ENCODE assay signal across 33 cellular contexts in genomic region chr9:82729141-82729540, GRCh38.
DNase-seq lines count a peak whose midpoint lies in the region; ATAC-seq, FAIRE-seq and TF ChIP-seq lines count a peak whose summit lies in the region.
"Had no signal": no experiment of that assay in that cellular context is flagged by ENCODE, and none has a peak within 500 bp of the region (broad histone marks: within the 10 kb centered on the region; RNA-seq: fewer than 3 reads in every experiment).

No MANE protein-coding gene starts in this region.

- H3K14ac ChIP-seq in IMR-90 (replicated peaks; ENCODE audit: low read depth, low read length), result no peak overlapping the region

- POLR2A ChIA-PET in HepG2 (lab: Yijun Ruan, JAX) (no interaction called here), A549 (lab: Yijun Ruan, JAX) (no interaction called here), IMR-90 (lab: Charles Lee; ENCODE audit: unreplicated experiment) (no interaction called here)
- POLR2A ChIA-PET in CD4-positive, alpha-beta memory T cell (lab: Charles Lee; ENCODE audit: partially characterized antibody), result no interaction called here

- WGBS in HepG2 (ENCODE audit: low lambda C conversion rate), result 50% methylated on average over 6 of the region's 6 CpGs
- WGBS in right lobe of liver (ENCODE audit: insufficient coverage, low coverage, low lambda C conversion rate, missing lambda C conversion rate), result 71% methylated on average over 5 of the region's 6 CpGs
- WGBS in A549 (ENCODE audit: missing lambda C conversion rate), result 56% methylated on average over 6 of the region's 6 CpGs
- WGBS in IMR-90 (ENCODE audit: extremely low coverage in 2 of 2, insufficient read length in 1 of 2), 2 experiments, result no CpG with 5 or more reads among the region's 6 CpGs

- no peak overlapping the region for H2AK5ac ChIP-seq in IMR-90 (ENCODE audit: low read depth, low read length)

- H2BK120ac ChIP-seq in IMR-90 (ENCODE audit: low read depth, low read length), result no peak overlapping the region

- H4K20me1 ChIP-seq in HepG2 (ENCODE audit: insufficient read depth, low read length) (no peaks in the 10 kb centered on the region), IMR-90 (ENCODE audit: insufficient read depth, low read length) (no peaks in the 10 kb centered on the region)
- H4K20me1 ChIP-seq: BLaER1; BLaER1 treated with 17β-estradiol and CSF1 and Interleukin-3, amounts not matched to agents 10 nM and 100 nM had no signal

- H2BK20ac ChIP-seq in IMR-90 (ENCODE audit: low read depth, low read length), result no peak overlapping the region

- no peak overlapping the region for H3K4me3 ChIP-seq in HepG2 (replicated peaks in 1 of 3; ENCODE audit: insufficient read depth in 1 of 3, low read depth in 2 of 3, low read length in 3 of 3)
- H3K4me3 ChIP-seq in right lobe of liver, result no peak overlapping the region
- no peak overlapping the region for H3K4me3 ChIP-seq in A549
- no peak overlapping the region for H3K4me3 ChIP-seq in IMR-90 (ENCODE audit: insufficient read depth, low read depth, low read length)
- H3K4me3 ChIP-seq in CD4-positive, alpha-beta memory T cell (ENCODE audit: low read length in 2 of 2), result no peak overlapping the region
- H3K4me3 ChIP-seq: BLaER1; BLaER1 treated with 17β-estradiol and CSF1 and Interleukin-3, amounts not matched to agents 10 nM and 100 nM had no signal

- H4K5ac ChIP-seq in IMR-90 (ENCODE audit: low read depth, low read length), result no peak overlapping the region

- TF ChIP-seq CTCF in HepG2 (CRISPR knock-in tag; IDR thresholded peaks at IDR 0.05) (no peak), right lobe of liver (IDR thresholded peaks at IDR 0.05) (no peak), A549 (IDR thresholded peaks at IDR 0.05) (no peak), IMR-90 (conservative IDR thresholded peaks at IDR 0.05; ENCODE audit: low read depth, low read length) (no peak)

- no peak overlapping the region for H4K91ac ChIP-seq in IMR-90 (ENCODE audit: insufficient read depth, low read depth, low read length)

- no peak overlapping the region for H3K56ac ChIP-seq in IMR-90 (ENCODE audit: extremely low read depth, insufficient read depth, low read length)

- H3K27ac ChIP-seq in HepG2 (ENCODE audit: extremely low read length, insufficient read depth, low read length) (no peak overlapping the region), right lobe of liver (no peak overlapping the region), A549 (no peak overlapping the region), IMR-90 (ENCODE audit: insufficient read depth, low read length) (no peak overlapping the region)
- H3K27ac ChIP-seq in CD4-positive, alpha-beta memory T cell (ENCODE audit: low read depth, low read length), result no peak overlapping the region
- H3K27ac ChIP-seq: 22Rv1; BLaER1; BLaER1 treated with 17β-estradiol and CSF1 and Interleukin-3, amounts not matched to agents 10 nM and 100 nM; C4-2B had no signal

- H3K4ac ChIP-seq in IMR-90 (ENCODE audit: low read depth, low read length), result no peak overlapping the region

- CTCF ChIA-PET in HepG2 (lab: Yijun Ruan, JAX; ENCODE audit: low intra/inter-chr PET ratio, low total read pairs) (no interaction called here), A549 (lab: Yijun Ruan, JAX) (no interaction called here), IMR-90 (lab: Yijun Ruan, JAX) (no interaction called here)
- CTCF ChIA-PET in CD4-positive, alpha-beta memory T cell (lab: Charles Lee; ENCODE audit: partially characterized antibody), result no interaction called here

- H3K4me2 ChIP-seq in HepG2 (ENCODE audit: low read depth, low read length), result no peak overlapping the region
- H3K4me2 ChIP-seq in A549, result no peak overlapping the region
- H3K4me2 ChIP-seq in IMR-90 (ENCODE audit: low read depth, low read length), result no peak overlapping the region
- H3K4me2 ChIP-seq: BLaER1; BLaER1 treated with 17β-estradiol and CSF1 and Interleukin-3, amounts not matched to agents 10 nM and 100 nM had no signal

- H3K4me1 Mint-ChIP-seq in CD4-positive, alpha-beta memory T cell, result no peaks in the 10 kb centered on the region
- H3K4me1 Mint-ChIP-seq: B cell; CD4-positive, CD25-positive, alpha-beta regulatory T cell; CD8-positive, alpha-beta memory T cell had no signal

- H3K36me3 ChIP-seq in HepG2 (replicated peaks in 1 of 2; ENCODE audit: control insufficient read depth in 1 of 2, insufficient read depth in 2 of 2, low read length in 2 of 2) (no peaks in the 10 kb centered on the region), right lobe of liver (no peaks in the 10 kb centered on the region), IMR-90 (ENCODE audit: control insufficient read depth, insufficient read depth, low read length) (no peaks in the 10 kb centered on the region)
- no peaks in the 10 kb centered on the region for H3K36me3 ChIP-seq in CD4-positive, alpha-beta memory T cell (ENCODE audit: insufficient read depth, low read length)
- H3K36me3 ChIP-seq: BE2C; BLaER1; BLaER1 treated with 17β-estradiol and CSF1 and Interleukin-3, amounts not matched to agents 10 nM and 100 nM had no signal

- dilution Hi-C loops in IMR-90 (cut with HindIII; ENCODE audit: low sequenced_read_pairs, unreplicated experiment), result no loop called here

- DNase-seq in HepG2 (ENCODE audit: low spot score) (no peak), right lobe of liver (no peak), A549 (ENCODE audit: low read depth in 1 of 2, low spot score in 1 of 2) (no peak), IMR-90 (no peak), NAMALWA (ENCODE audit: low spot score) (no peak)
- no peak for DNase-seq in CD4-positive, alpha-beta memory T cell
- DNase-seq: 8988T; ACHN; AML-193; BE2C; C1 segment of cervical spinal cord; Caco-2; Calu3; CD4-positive, alpha-beta T cell; CD4-positive, CD25-positive, alpha-beta regulatory T cell; CD8-positive, alpha-beta memory T cell; CD8-positive, alpha-beta T cell; COR-L47; DMS 273 treated with DMSO at 0.1 percent for 48 hours; DMS153; DMS53; DMS79; DMS79 treated with DMSO at 0.1 percent for 48 hours; DND-41; EL had no signal

- TF ChIP-seq EP300 in HepG2 (IDR thresholded peaks at IDR 0.05; ENCODE audit: low read depth in 2 of 2, low read length in 2 of 2), result no peak
- TF ChIP-seq EP300 in HepG2 (CRISPR knock-in tag; IDR thresholded peaks at IDR 0.05; ENCODE audit: borderline replicate concordance), result no peak
- no peak for TF ChIP-seq EP300 in A549 (IDR thresholded peaks at IDR 0.05)

- no peaks in the 10 kb centered on the region for H3K4me1 ChIP-seq in HepG2 (ENCODE audit: insufficient read depth, low read length)
- H3K4me1 ChIP-seq in right lobe of liver, result no peaks in the 10 kb centered on the region
- no peaks in the 10 kb centered on the region for H3K4me1 ChIP-seq in A549
- H3K4me1 ChIP-seq in IMR-90 (ENCODE audit: control insufficient read depth, insufficient read depth, low read length), result no peaks in the 10 kb centered on the region
- no peaks in the 10 kb centered on the region for H3K4me1 ChIP-seq in CD4-positive, alpha-beta memory T cell (ENCODE audit: insufficient read depth, low read length)
- H3K4me1 ChIP-seq: BE2C, Caco-2 had no signal

- no peak overlapping the region for H2AK9ac ChIP-seq in IMR-90 (replicated peaks; ENCODE audit: low read depth, low read length, poor library complexity)

- ATAC-seq in HepG2 (no peak), right lobe of liver (no peak), A549 (no peak), IMR-90 (ENCODE audit: low read depth) (no peak)
- ATAC-seq: CD8-positive, alpha-beta T cell had no signal

- H3K23ac ChIP-seq in IMR-90 (ENCODE audit: low read depth, low read length), result no peak overlapping the region

- H2BK15ac ChIP-seq in IMR-90 (ENCODE audit: low read depth, low read length), result no peak overlapping the region

- BruUV-seq in HepG2 (replicated peaks; lab: Mats Ljungman, UMichigan) (no TSS peak), IMR-90 (replicated peaks; lab: Mats Ljungman, UMichigan) (no TSS peak)

- no peaks in the 10 kb centered on the region for H3K9me1 ChIP-seq in IMR-90 (ENCODE audit: insufficient read depth, low read length)

- no peak overlapping the region for H2BK5ac ChIP-seq in IMR-90 (ENCODE audit: low read depth, low read length, poor library complexity, severe bottlenecking)

- H3K79me2 ChIP-seq in HepG2 (ENCODE audit: insufficient read depth, low read length), result no peaks in the 10 kb centered on the region

- FAIRE-seq in HepG2 (lab: Jason Lieb, UNC), result no peak
- FAIRE-seq in A549 (lab: Jason Lieb, UNC), result no peak
- FAIRE-seq: A204.1, D721Med had no signal

- H3K9me3 Mint-ChIP-seq in CD4-positive, alpha-beta memory T cell, result peaks cover 0 to 21% (median 5%) of the 10 kb centered on the region in 8 donors
- H3K9me3 Mint-ChIP-seq: CD4-positive, alpha-beta T cell had no signal

- H3K27ac Mint-ChIP-seq in CD4-positive, alpha-beta memory T cell, result no peak overlapping the region
- H3K27ac Mint-ChIP-seq: B cell; CD14-positive monocyte; CD4-positive, alpha-beta T cell; CD4-positive, CD25-positive, alpha-beta regulatory T cell; CD8-positive, alpha-beta T cell had no signal

- H3K27me3 Mint-ChIP-seq in CD4-positive, alpha-beta memory T cell, result no peaks in the 10 kb centered on the region
- H3K27me3 Mint-ChIP-seq: B cell; CD4-positive, alpha-beta T cell; CD4-positive, CD25-positive, alpha-beta regulatory T cell; CD8-positive, alpha-beta memory T cell had no signal

- TF ChIP-seq POLR2A in HepG2 (IDR thresholded peaks at IDR 0.05; ENCODE audit: insufficient read depth in 1 of 2, low read depth in 2 of 2, low read length in 2 of 2), result no peak
- TF ChIP-seq POLR2A in right lobe of liver (IDR thresholded peaks at IDR 0.05), result no peak
- TF ChIP-seq POLR2A in A549 (IDR thresholded peaks at IDR 0.05; ENCODE audit: low read length), result no peak
- TF ChIP-seq POLR2A in IMR-90 (IDR thresholded peaks at IDR 0.05; ENCODE audit: low read depth, low read length), result no peak

- H3K18ac ChIP-seq in IMR-90 (ENCODE audit: low read depth, low read length), result no peak overlapping the region

- H3K79me1 ChIP-seq in IMR-90 (ENCODE audit: low read depth in 1 of 2, low read length in 2 of 2), result no peaks in the 10 kb centered on the region

- H3K4me3 Mint-ChIP-seq in CD4-positive, alpha-beta memory T cell, result no peak overlapping the region
- H3K4me3 Mint-ChIP-seq: B cell; CD14-positive monocyte; CD4-positive, alpha-beta T cell; CD4-positive, CD25-positive, alpha-beta regulatory T cell; CD8-positive, alpha-beta memory T cell; CD8-positive, alpha-beta T cell had no signal

- no peaks in the 10 kb centered on the region for H3K27me3 ChIP-seq in HepG2 (ENCODE audit: control insufficient read depth in 1 of 2, insufficient read depth in 2 of 2, low read length in 2 of 2)
- H3K27me3 ChIP-seq in right lobe of liver, result no peaks in the 10 kb centered on the region
- H3K27me3 ChIP-seq in IMR-90 (ENCODE audit: control insufficient read depth, insufficient read depth, low read length), result no peaks in the 10 kb centered on the region
- no peaks in the 10 kb centered on the region for H3K27me3 ChIP-seq in CD4-positive, alpha-beta memory T cell (ENCODE audit: insufficient read depth, low read length)
- H3K27me3 ChIP-seq: BE2C; BLaER1; BLaER1 treated with 17β-estradiol and CSF1 and Interleukin-3, amounts not matched to agents 10 nM and 100 nM had no signal

- TF ChIP-seq RAD21 in HepG2 (CRISPR knock-in tag; IDR thresholded peaks at IDR 0.05) (no peak), A549 (conservative IDR thresholded peaks at IDR 0.05 in 1 of 2, IDR thresholded peaks at IDR 0.05 in 1 of 2) (no peak), IMR-90 (IDR thresholded peaks at IDR 0.05; ENCODE audit: low read length) (no peak)

- H3K9ac ChIP-seq in HepG2 (ENCODE audit: insufficient read depth, low read depth, low read length), result no peak overlapping the region
- H3K9ac ChIP-seq in IMR-90 (ENCODE audit: low read depth, low read length), result no peak overlapping the region
- H3K9ac ChIP-seq: BLaER1; BLaER1 treated with 17β-estradiol and CSF1 and Interleukin-3, amounts not matched to agents 10 nM and 100 nM had no signal

- intact Hi-C loops in HepG2 (cut with micrococcal nuclease; ENCODE audit: unreplicated experiment) (no loop called here), right lobe of liver (cut with DNase I) (no loop called here), IMR-90 (cut with micrococcal nuclease) (no loop called here)
- intact Hi-C loops in CD4-positive, alpha-beta memory T cell (cut with micrococcal nuclease), result no loop called here

- H3K9me3 ChIP-seq in HepG2 (ENCODE audit: low read length) (no peaks in the 10 kb centered on the region), right lobe of liver (no peaks in the 10 kb centered on the region), A549 (no peaks in the 10 kb centered on the region), IMR-90 (ENCODE audit: control insufficient read depth, insufficient read depth, low read length) (no peaks in the 10 kb centered on the region)
- no peaks in the 10 kb centered on the region for H3K9me3 ChIP-seq in CD4-positive, alpha-beta memory T cell (ENCODE audit: control insufficient read depth in 1 of 2, low read length in 2 of 2)
- H3K9me3 ChIP-seq: BE2C, BLaER1, Caco-2 had no signal

- H3K36me3 Mint-ChIP-seq in CD4-positive, alpha-beta memory T cell, result no peaks in the 10 kb centered on the region
- H3K36me3 Mint-ChIP-seq: CD14-positive monocyte; CD4-positive, CD25-positive, alpha-beta regulatory T cell; CD8-positive, alpha-beta memory T cell; CD8-positive, alpha-beta T cell had no signal

- H4K8ac ChIP-seq in IMR-90 (ENCODE audit: low read depth in 2 of 2, low read length in 2 of 2), result no peak overlapping the region

- in situ Hi-C loops in HepG2 (cut with HindIII; ENCODE audit: extremely low pct_ligation_motif_present, low pct_unique_long_range_greater_than_20kb) (no loop called here), IMR-90 (cut with MboI; ENCODE audit: low sequenced_read_pairs) (no loop called here)

- H2AFZ ChIP-seq in HepG2 (ENCODE audit: low read length) (no peak overlapping the region), IMR-90 (replicated peaks; ENCODE audit: low read length, poor library complexity) (no peak overlapping the region)

Comparison
In these comparisons a context has a peak if more than half of its experiments do, and no peak if none do; other contexts are left out.
1. Of the 38 proteins assayed by ChIP-seq in both HepG2 and A549: peak only in HepG2: none; only in A549: none; in both: MAFK; in neither: 37.